In the genomic region with DNA sequence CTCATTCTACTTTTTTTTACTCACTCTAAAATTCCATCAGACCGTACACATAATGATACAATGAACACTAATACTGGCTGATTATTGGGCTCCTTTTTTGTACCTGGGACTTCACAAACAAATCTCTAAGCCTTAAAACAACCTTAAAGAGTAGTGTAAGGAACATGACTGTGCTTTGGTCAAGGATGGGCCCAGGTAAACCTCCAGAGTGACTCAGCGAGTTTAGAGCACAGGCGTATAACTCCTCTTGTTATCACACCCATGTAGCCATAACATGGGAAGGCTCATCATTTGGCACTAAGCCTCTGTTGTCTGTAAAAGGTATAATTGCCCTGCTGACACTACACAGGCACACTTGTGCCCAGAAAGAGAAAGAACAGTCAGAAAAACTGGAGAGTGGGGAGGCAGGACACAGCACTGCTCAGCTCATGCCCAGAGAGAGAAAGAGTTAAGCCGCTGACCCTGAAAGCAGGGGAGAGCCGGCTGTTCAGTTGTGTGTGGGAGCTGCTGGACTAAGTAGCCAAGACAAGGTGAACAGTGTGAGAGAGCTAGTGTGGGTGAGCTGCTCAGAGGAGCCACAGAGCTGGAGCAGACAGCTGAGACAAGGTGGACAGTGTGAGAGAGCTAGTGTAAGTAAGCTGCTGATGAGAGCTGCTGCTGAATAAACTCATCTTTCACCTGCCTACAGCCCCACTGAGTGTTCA, we compare ENCODE assay signal across 17 cellular contexts.
DNase-seq lines count a peak whose midpoint lies in the region; ATAC-seq and TF ChIP-seq lines count a peak whose summit lies in the region.
"Had no signal": no experiment of that assay in that cellular context is flagged by ENCODE, and none has a peak within 500 bp of the region (broad histone marks: within the 10 kb centered on the region; RNA-seq: fewer than 3 reads in every experiment).

No MANE protein-coding gene starts in this region.

- H3K4me1 ChIP-seq in IMR-90 (ENCODE audit: control insufficient read depth, insufficient read depth, low read length) (no peaks in the 10 kb centered on the region), OCI-LY7 (ENCODE audit: insufficient read depth, low read length, poor library complexity, severe bottlenecking) (no peaks in the 10 kb centered on the region), spleen (no peaks in the 10 kb centered on the region)

- H3K79me2 ChIP-seq in OCI-LY7 (ENCODE audit: insufficient read depth, low read depth, low read length), result no peaks in the 10 kb centered on the region

- H3K27me3 ChIP-seq in IMR-90 (ENCODE audit: control insufficient read depth, insufficient read depth, low read length) (no peaks in the 10 kb centered on the region; the same call in 1 of the 2 replicates), spleen (replicated peaks in 1 of 7) (no peaks in the 10 kb centered on the region)

- H3K9me2 ChIP-seq in OCI-LY7 (ENCODE audit: insufficient read depth, low read length), result no peaks in the 10 kb centered on the region

- DNase-seq in IMR-90 (no peak), OCI-LY7 (ENCODE audit: low spot score) (no peak), spleen (peak; percentile 24), HPDE6-E6E7 (ENCODE audit: extremely low spot score) (no peak), NCI-H2171 treated with DMSO at 0.1 percent for 48 hours (lab: John Stamatoyannopoulos, UW) (no peak), NCI-H1436 treated with DMSO at 0.1 percent for 48 hours (lab: John Stamatoyannopoulos, UW) (no peak)
- DNase-seq: CD4-positive, CD25-positive, alpha-beta regulatory T cell; DMS79; HCEC 1CT; MV-4-11; NCI-H1417 treated with DMSO at 0.1 percent for 48 hours; NCI-H2081; NCI-H226; NCI-H524 treated with DMSO at 0.1 percent for 48 hours; SHP77 treated with DMSO at 0.1 percent for 48 hours had no signal

- no peak overlapping the region for H2AK5ac ChIP-seq in IMR-90 (ENCODE audit: low read depth, low read length)

- H4K5ac ChIP-seq in IMR-90 (ENCODE audit: low read depth, low read length), result no peak overlapping the region

- no peak overlapping the region for H2BK20ac ChIP-seq in IMR-90 (ENCODE audit: low read depth, low read length)

- no peak overlapping the region for H4K8ac ChIP-seq in IMR-90 (ENCODE audit: low read depth in 2 of 2, low read length in 2 of 2)

- H3K79me1 ChIP-seq in IMR-90 (ENCODE audit: low read depth in 1 of 2, low read length in 2 of 2), result no peaks in the 10 kb centered on the region

- no peak overlapping the region for H3K14ac ChIP-seq in IMR-90 (replicated peaks; ENCODE audit: low read depth, low read length)

- no peak overlapping the region for H3K4me2 ChIP-seq in IMR-90 (ENCODE audit: low read depth, low read length)
- H3K4me2 ChIP-seq in OCI-LY7 (ENCODE audit: low read length), result no peak overlapping the region

- POLR2A ChIA-PET in IMR-90 (lab: Charles Lee; ENCODE audit: unreplicated experiment) (no interaction called here), OCI-LY7 (lab: Charles Lee) (interaction anchor here (0.6 to 2.8 kb wide), 9 partner anchors 9 to 294 kb away, joined by 3 to 20 read pairs (median 4); no protein-coding TSS in a partner anchor)

- BruUV-seq in IMR-90 (replicated peaks; lab: Mats Ljungman, UMichigan) (no TSS peak), OCI-LY7 (replicated peaks; lab: Mats Ljungman, UMichigan) (no TSS peak)

- no peaks in the 10 kb centered on the region; the same call in 1 of the 2 replicates for H3K9me1 ChIP-seq in IMR-90 (ENCODE audit: insufficient read depth, low read length)

- WGBS in IMR-90 (ENCODE audit: extremely low coverage in 2 of 2, insufficient read length in 1 of 2), 2 experiments, result 6% methylated on average over 2 of the region's 5 CpGs; no CpG with 5 or more reads in 1 of the 2 experiments
- 67 to 85% (median 68%) methylated on average over 5 of the region's 5 CpGs for WGBS in spleen, 5 donors

- CTCF ChIA-PET in IMR-90 (lab: Yijun Ruan, JAX) (no interaction called here), OCI-LY7 (lab: Charles Lee; ENCODE audit: unreplicated experiment) (no interaction called here)

- H3K36me3 ChIP-seq in IMR-90 (ENCODE audit: control insufficient read depth, insufficient read depth, low read length), result no peaks in the 10 kb centered on the region
- no peaks in the 10 kb centered on the region; the same call in 1 of the 2 replicates for H3K36me3 ChIP-seq in OCI-LY7 (ENCODE audit: insufficient read depth, low read length)
- H3K36me3 ChIP-seq in spleen, result no peaks in the 10 kb centered on the region

- H3K27ac ChIP-seq in IMR-90 (ENCODE audit: insufficient read depth, low read length) (no peak overlapping the region), OCI-LY7 (ENCODE audit: low read depth, low read length, poor library complexity, severe bottlenecking) (no peak overlapping the region), spleen (no peak overlapping the region)

- no peak overlapping the region for H2BK15ac ChIP-seq in IMR-90 (ENCODE audit: low read depth, low read length)

- H3K4me3 ChIP-seq in IMR-90 (ENCODE audit: insufficient read depth, low read depth, low read length) (no peak overlapping the region), OCI-LY7 (ENCODE audit: low read depth, low read length, poor library complexity, severe bottlenecking) (no peak overlapping the region), spleen (no peak overlapping the region)

- no peak overlapping the region for H3K56ac ChIP-seq in IMR-90 (ENCODE audit: extremely low read depth, insufficient read depth, low read length)

- H2AK9ac ChIP-seq in IMR-90 (replicated peaks; ENCODE audit: low read depth, low read length, poor library complexity), result no peak overlapping the region

- TF ChIP-seq CTCF in IMR-90 (conservative IDR thresholded peaks at IDR 0.05; ENCODE audit: low read depth, low read length) (no peak), OCI-LY7 (conservative IDR thresholded peaks at IDR 0.05; ENCODE audit: low read length) (no peak), spleen (IDR thresholded peaks at IDR 0.05 in 8 of 11, conservative IDR thresholded peaks at IDR 0.05 in 3 of 11) (no peak)

- no peak overlapping the region for H3K23ac ChIP-seq in IMR-90 (ENCODE audit: low read depth, low read length)

- H3K9ac ChIP-seq in IMR-90 (ENCODE audit: low read depth, low read length), result no peak overlapping the region

- intact Hi-C loops in IMR-90 (cut with micrococcal nuclease) (no loop called here), OCI-LY7 (cut with micrococcal nuclease; ENCODE audit: unreplicated experiment) (no loop called here), spleen (cut with DNase I; ENCODE audit: low total_unique reads) (no loop called here)

- TF ChIP-seq POLR2A in IMR-90 (IDR thresholded peaks at IDR 0.05; ENCODE audit: low read depth, low read length) (no peak), spleen (IDR thresholded peaks at IDR 0.05) (no peak)

- no peak overlapping the region for H3K18ac ChIP-seq in IMR-90 (ENCODE audit: low read depth, low read length)

- H4K91ac ChIP-seq in IMR-90 (ENCODE audit: insufficient read depth, low read depth, low read length), result no peak overlapping the region

- in situ Hi-C loops in IMR-90 (cut with MboI; ENCODE audit: low sequenced_read_pairs), result no loop called here

- H2AFZ ChIP-seq in IMR-90 (replicated peaks; ENCODE audit: low read length, poor library complexity) (no peak overlapping the region), OCI-LY7 (ENCODE audit: low read length) (peak overlapping the region; percentile 25; the same call in 1 of the 2 replicates)

- no peak overlapping the region for H3K4ac ChIP-seq in IMR-90 (ENCODE audit: low read depth, low read length)

- H2BK5ac ChIP-seq in IMR-90 (ENCODE audit: low read depth, low read length, poor library complexity, severe bottlenecking), result no peak overlapping the region

- H4K20me1 ChIP-seq in IMR-90 (ENCODE audit: insufficient read depth, low read length) (no peaks in the 10 kb centered on the region), OCI-LY7 (ENCODE audit: insufficient read depth, low read length) (no peaks in the 10 kb centered on the region)

- no peak for TF ChIP-seq RAD21 in IMR-90 (IDR thresholded peaks at IDR 0.05; ENCODE audit: low read length)

- H3K9me3 ChIP-seq in IMR-90 (ENCODE audit: control insufficient read depth, insufficient read depth, low read length), result no peaks in the 10 kb centered on the region
- peaks cover 15% of the 10 kb centered on the region; the same call in 1 of the 2 replicates for H3K9me3 ChIP-seq in OCI-LY7 (ENCODE audit: low read length)
- H3K9me3 ChIP-seq in spleen, result no peaks in the 10 kb centered on the region

- dilution Hi-C loops in IMR-90 (cut with HindIII; ENCODE audit: low sequenced_read_pairs, unreplicated experiment), result no loop called here

- ATAC-seq in IMR-90 (ENCODE audit: low read depth) (no peak), esophagus mucosa (peak; percentile 57)
- ATAC-seq: SK-N-SH treated with all-trans-retinoic acid at 6 μM for 48 hours had no signal

- H2BK120ac ChIP-seq in IMR-90 (ENCODE audit: low read depth, low read length), result no peak overlapping the region

TF ChIP-seq in IMR-90, 13 proteins besides CTCF, POLR2A, EP300 and RAD21:
- peak; percentile 38; the same call in 1 of the 2 replicates for TF ChIP-seq NFE2L2 (IDR thresholded peaks at IDR 0.05; ENCODE audit: low read depth, low read length)
- no peak for TF ChIP-seq RFX5 (IDR thresholded peaks at IDR 0.05; ENCODE audit: low read depth, low read length)
- TF ChIP-seq SMC3 (IDR thresholded peaks at IDR 0.05; ENCODE audit: low read depth, low read length), result no peak
- TF ChIP-seq MAFK (IDR thresholded peaks at IDR 0.05; ENCODE audit: low read depth, low read length), result no peak
- TF ChIP-seq, protein P1, sequence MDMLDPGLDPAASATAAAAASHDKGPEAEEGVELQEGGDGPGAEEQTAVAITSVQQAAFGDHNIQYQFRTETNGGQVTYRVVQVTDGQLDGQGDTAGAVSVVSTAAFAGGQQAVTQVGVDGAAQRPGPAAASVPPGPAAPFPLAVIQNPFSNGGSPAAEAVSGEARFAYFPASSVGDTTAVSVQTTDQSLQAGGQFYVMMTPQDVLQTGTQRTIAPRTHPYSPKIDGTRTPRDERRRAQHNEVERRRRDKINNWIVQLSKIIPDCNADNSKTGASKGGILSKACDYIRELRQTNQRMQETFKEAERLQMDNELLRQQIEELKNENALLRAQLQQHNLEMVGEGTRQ (IDR thresholded peaks at IDR 0.05; ENCODE audit: low read depth, low read length), result no peak
- TF ChIP-seq FOS (IDR thresholded peaks at IDR 0.05; ENCODE audit: low read depth, low read length), result no peak
- TF ChIP-seq MXI1 (IDR thresholded peaks at IDR 0.05; ENCODE audit: borderline replicate concordance, low read depth, low read length), result no peak
